In the genomic region with DNA sequence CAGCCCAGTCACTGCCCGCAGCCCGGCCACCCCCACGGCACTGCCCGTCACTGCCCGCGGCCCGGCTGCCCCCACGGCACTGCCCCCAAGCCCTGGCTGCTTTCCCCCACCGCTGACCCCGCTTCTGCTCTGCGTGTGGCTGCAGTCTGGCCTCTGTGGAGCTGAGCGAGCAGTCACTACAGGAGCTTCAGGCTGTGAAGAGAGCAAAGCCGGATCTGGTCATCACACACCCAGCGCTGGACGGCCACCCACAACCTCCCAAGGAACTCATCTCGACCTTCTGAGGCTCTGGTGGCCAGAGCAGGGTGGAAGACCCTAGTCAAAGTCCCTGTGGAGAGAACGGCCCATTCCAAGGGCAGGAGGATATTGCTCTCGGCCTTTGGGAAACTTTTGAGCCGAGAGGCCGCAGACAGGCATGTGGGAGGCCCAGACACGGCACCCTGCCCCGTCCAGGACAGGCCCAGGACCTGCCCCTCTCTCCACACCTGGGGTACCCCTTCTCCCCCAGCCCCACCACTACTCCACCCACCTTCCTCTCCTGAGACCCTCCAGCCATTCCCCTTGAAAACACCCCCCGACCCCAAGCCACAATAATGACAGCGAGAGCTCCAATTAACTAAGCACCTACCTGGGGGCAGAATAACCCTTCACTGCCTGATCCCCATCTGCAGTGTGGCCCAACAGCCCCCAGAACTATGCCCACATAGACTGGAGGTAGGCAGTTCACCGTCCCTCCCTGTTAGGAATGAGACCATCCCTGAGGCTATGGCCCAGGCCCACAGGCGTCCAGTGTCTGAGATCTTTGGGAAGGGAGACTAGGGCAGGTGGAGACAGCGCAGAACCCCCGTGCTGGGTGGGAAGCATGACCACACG, we compare ENCODE assay signal across 19 cellular contexts. TPM values are rescaled to one million over a fixed set of nuclear protein-coding genes. Genes with fewer than 3 reads are reported as not detected.
DNase-seq lines count a peak whose midpoint lies in the region; ATAC-seq and TF ChIP-seq lines count a peak whose summit lies in the region.
"Had no signal": no experiment of that assay in that cellular context is flagged by ENCODE, and none has a peak within 500 bp of the region (broad histone marks: within the 10 kb centered on the region; RNA-seq: fewer than 3 reads in every experiment).

No MANE protein-coding gene starts in this region.

- no peak overlapping the region for H2BK120ac ChIP-seq in mesenchymal stem cell (ENCODE audit: low read depth, low read length)

- H3K36me3 Mint-ChIP-seq in activated naive CD8-positive, alpha-beta T cell, result no peaks in the 10 kb centered on the region
- H3K36me3 Mint-ChIP-seq in activated naive CD8-positive, alpha-beta T cell treated with anti-CD3 and anti-CD28 coated beads, Interleukin-2, amount 50 U/mL, for 24 hours (ENCODE audit: low read depth), result peaks cover 3% of the 10 kb centered on the region
- H3K36me3 Mint-ChIP-seq in activated CD8-positive, alpha-beta T cell treated with anti-CD3 and anti-CD28 coated beads for 36 hours (ENCODE audit: low read depth), result peaks cover 44% of the 10 kb centered on the region

- no peak overlapping the region for H3K14ac ChIP-seq in mesenchymal stem cell (ENCODE audit: low read length in 2 of 2)

- H3K9me3 Mint-ChIP-seq in activated naive CD8-positive, alpha-beta T cell (ENCODE audit: low read depth), result no peaks in the 10 kb centered on the region
- H3K9me3 Mint-ChIP-seq in activated naive CD8-positive, alpha-beta T cell treated with anti-CD3 and anti-CD28 coated beads, Interleukin-2, amount 50 U/mL, for 24 hours, result no peaks in the 10 kb centered on the region
- H3K9me3 Mint-ChIP-seq in activated CD8-positive, alpha-beta T cell treated with anti-CD3 and anti-CD28 coated beads for 36 hours, result no peaks in the 10 kb centered on the region

- H3K4me1 ChIP-seq in mesenchymal stem cell (ENCODE audit: control insufficient read depth, insufficient read depth, low read depth, low read length), result peaks cover 21% of the 10 kb centered on the region

- no peaks in the 10 kb centered on the region for H3K27me3 Mint-ChIP-seq in activated naive CD8-positive, alpha-beta T cell
- peaks cover 31% of the 10 kb centered on the region for H3K27me3 Mint-ChIP-seq in activated naive CD8-positive, alpha-beta T cell treated with anti-CD3 and anti-CD28 coated beads, Interleukin-2, amount 50 U/mL, for 24 hours
- peaks cover 8% of the 10 kb centered on the region for H3K27me3 Mint-ChIP-seq in activated CD8-positive, alpha-beta T cell treated with anti-CD3 and anti-CD28 coated beads for 36 hours

- 89% methylated on average over 29 of the region's 29 CpGs for WGBS in mesenchymal stem cell

- H3K4me1 Mint-ChIP-seq in activated naive CD8-positive, alpha-beta T cell (ENCODE audit: low read depth), result peaks cover 61% of the 10 kb centered on the region
- H3K4me1 Mint-ChIP-seq in activated naive CD8-positive, alpha-beta T cell treated with anti-CD3 and anti-CD28 coated beads, Interleukin-2, amount 50 U/mL, for 24 hours, result peaks cover 58% of the 10 kb centered on the region
- H3K4me1 Mint-ChIP-seq in activated CD8-positive, alpha-beta T cell treated with anti-CD3 and anti-CD28 coated beads for 36 hours (ENCODE audit: low read depth), result peaks cover 62% of the 10 kb centered on the region

- H4K8ac ChIP-seq in mesenchymal stem cell (ENCODE audit: low read length), result no peak overlapping the region

- no peak overlapping the region for H2BK5ac ChIP-seq in mesenchymal stem cell (ENCODE audit: low read depth, low read length, poor library complexity, severe bottlenecking)

- no peaks in the 10 kb centered on the region for H3K9me3 ChIP-seq in mesenchymal stem cell (ENCODE audit: control insufficient read depth, low read length)
- H3K9me3 ChIP-seq: breast epithelium had no signal

- H3K27ac Mint-ChIP-seq in activated naive CD8-positive, alpha-beta T cell, result peak overlapping the region; percentile 94
- H3K27ac Mint-ChIP-seq in activated naive CD8-positive, alpha-beta T cell treated with anti-CD3 and anti-CD28 coated beads, Interleukin-2, amount 50 U/mL, for 24 hours, result no peak overlapping the region
- peak overlapping the region; percentile 70 for H3K27ac Mint-ChIP-seq in activated CD8-positive, alpha-beta T cell treated with anti-CD3 and anti-CD28 coated beads for 36 hours

- no peak overlapping the region for H2AK5ac ChIP-seq in mesenchymal stem cell (ENCODE audit: low read length, severe bottlenecking)

- no peak overlapping the region for H3K4ac ChIP-seq in mesenchymal stem cell (ENCODE audit: low read depth in 1 of 2, low read length in 2 of 2)

- no peak overlapping the region for H3K27ac ChIP-seq in mesenchymal stem cell (ENCODE audit: low read length, poor library complexity, severe bottlenecking)
- H3K27ac ChIP-seq: breast epithelium, HL-60, PC-9, skin epidermis had no signal

- peak overlapping the region; percentile 18 for H4K91ac ChIP-seq in mesenchymal stem cell (ENCODE audit: low read length)

- CTCF ChIA-PET in activated CD8-positive, alpha-beta T cell treated with anti-CD3 and anti-CD28 coated beads for 36 hours (lab: Charles Lee), result interaction anchor here (4.5 to 7.4 kb wide), 2 partner anchors 22 to 35 kb away, joined by 26 to 44 read pairs; a partner anchor contains a TSS

- no peak overlapping the region for H2AFZ ChIP-seq in mesenchymal stem cell (ENCODE audit: low read depth, low read length)
- H2AFZ ChIP-seq: PC-9 had no signal

- TF ChIP-seq CTCF in activated CD8-positive, alpha-beta T cell treated with anti-CD3 and anti-CD28 coated beads for 36 hours (IDR thresholded peaks at IDR 0.05), result no peak

- H2BK15ac ChIP-seq in mesenchymal stem cell (ENCODE audit: low read depth, poor library complexity, severe bottlenecking), result no peak overlapping the region

- H2BK12ac ChIP-seq in mesenchymal stem cell (ENCODE audit: low read length in 2 of 2), result no peak overlapping the region

- no peak overlapping the region for H3K23ac ChIP-seq in mesenchymal stem cell (ENCODE audit: low read length in 2 of 2)

- no peak overlapping the region for H3K18ac ChIP-seq in mesenchymal stem cell (ENCODE audit: low read depth in 1 of 2, low read length in 2 of 2)

- peaks cover 0 to 2% of the 10 kb centered on the region in 2 experiments for H3K36me3 ChIP-seq in mesenchymal stem cell (ENCODE audit: control insufficient read depth in 1 of 2, insufficient read depth in 2 of 2, low read depth in 1 of 2, low read length in 2 of 2)
- H3K36me3 ChIP-seq: breast epithelium had no signal

- H3K4me3 Mint-ChIP-seq in activated naive CD8-positive, alpha-beta T cell, result no peak overlapping the region
- H3K4me3 Mint-ChIP-seq in activated naive CD8-positive, alpha-beta T cell treated with anti-CD3 and anti-CD28 coated beads, Interleukin-2, amount 50 U/mL, for 24 hours, result no peak overlapping the region
- peak overlapping the region; percentile 16 for H3K4me3 Mint-ChIP-seq in activated CD8-positive, alpha-beta T cell treated with anti-CD3 and anti-CD28 coated beads for 36 hours

- H3K79me1 ChIP-seq in mesenchymal stem cell (replicated peaks; ENCODE audit: low read length, poor library complexity, severe bottlenecking), result peaks cover 6% of the 10 kb centered on the region

- no peak overlapping the region for H3K4me2 ChIP-seq in mesenchymal stem cell (ENCODE audit: low read length, poor library complexity, severe bottlenecking)
- H3K4me2 ChIP-seq: PC-9 had no signal

- DNase-seq in activated naive CD8-positive, alpha-beta T cell treated with anti-CD3 and anti-CD28 coated beads, Interleukin-2, amount 50 U/mL, for 24 hours, result no peak
- no peak for DNase-seq in activated CD8-positive, alpha-beta T cell treated with anti-CD3 and anti-CD28 coated beads for 36 hours
- DNase-seq in mesenchymal stem cell (no peak), GM03348 (ENCODE audit: low spot score) (no peak), NCI-H748 treated with DMSO at 0.1 percent for 48 hours (lab: John Stamatoyannopoulos, UW) (no peak)
- DNase-seq in stimulated activated naive CD8-positive, alpha-beta T cell treated with anti-CD3 and anti-CD28 coated beads, Interleukin-15, Interleukin-2, amounts not matched to agents 100 U/mL and 50 U/mL, for 24 hours, result peak; percentile 2
- DNase-seq: HCEC 1CT, NCI-H1436 treated with DMSO at 0.1 percent for 48 hours, PC-9, substantia nigra had no signal

- H3K27me3 ChIP-seq in mesenchymal stem cell (ENCODE audit: control insufficient read depth in 1 of 2, insufficient read depth in 1 of 2, low read length in 2 of 2), result peaks cover 20 to 74% of the 10 kb centered on the region in 2 experiments

- intact Hi-C loops in activated CD8-positive, alpha-beta T cell treated with anti-CD3 and anti-CD28 coated beads for 36 hours (cut with micrococcal nuclease), result no loop called here

- H3K4me3 ChIP-seq in mesenchymal stem cell (ENCODE audit: insufficient read depth in 1 of 2, low read depth in 1 of 2, low read length in 2 of 2), result no peak overlapping the region
- H3K4me3 ChIP-seq: breast epithelium, PC-9, skin epidermis had no signal

- no peak overlapping the region for H3K9ac ChIP-seq in mesenchymal stem cell (ENCODE audit: low read length)

- no peak for ATAC-seq in activated naive CD8-positive, alpha-beta T cell treated with anti-CD3 and anti-CD28 coated beads, Interleukin-2, amount 50 U/mL, for 24 hours
- no peak for ATAC-seq in activated CD8-positive, alpha-beta T cell treated with anti-CD3 and anti-CD28 coated beads for 36 hours
- ATAC-seq in stimulated activated naive CD8-positive, alpha-beta T cell treated with anti-CD3 and anti-CD28 coated beads, Interleukin-15, Interleukin-2, amounts not matched to agents 100 U/mL and 50 U/mL, for 24 hours, result no peak
- ATAC-seq in HG02840 (IDR thresholded peaks at IDR 0.05; ENCODE audit: low FRiP score, unreplicated experiment), result no peak

- POLR2A ChIA-PET in activated CD8-positive, alpha-beta T cell treated with anti-CD3 and anti-CD28 coated beads for 36 hours (lab: Charles Lee), result interaction anchor here (0.8 to 7.7 kb wide), 5 partner anchors 9 to 70 kb away, joined by 3 to 33 read pairs (median 3); no protein-coding TSS in a partner anchor

RNA-seq across cellular contexts. Expression of a gene that starts 3.7 kb away (rescaled TPM):
- total RNA-seq in activated CD8-positive, alpha-beta T cell treated with anti-CD3 and anti-CD28 coated beads for 36 hours, result 100 to 1,000 TPM; 298 to 308 TPM
- 35.9 TPM for polyA plus RNA-seq in mesenchymal stem cell (2013, experiment 1 of 2)
- polyA plus RNA-seq in mesenchymal stem cell (2013, experiment 2 of 2), result 33.3 TPM

RNA-seq across cellular contexts. Expression of a gene that starts 7.0 kb away (rescaled TPM):
- total RNA-seq in activated CD8-positive, alpha-beta T cell treated with anti-CD3 and anti-CD28 coated beads for 36 hours, result 1 to 10 TPM; 3.3 to 3.4 TPM
- not detected for polyA plus RNA-seq in mesenchymal stem cell (2013, experiment 1 of 2)
- polyA plus RNA-seq in mesenchymal stem cell (2013, experiment 2 of 2), result not detected
- total RNA-seq: LHCN-M2, NCI-H460, PC-9 had no signal

RNA-seq across cellular contexts. Expression of a gene that starts 14.1 kb away (rescaled TPM):
- not detected for total RNA-seq in activated CD8-positive, alpha-beta T cell treated with anti-CD3 and anti-CD28 coated beads for 36 hours
- not detected for polyA plus RNA-seq in mesenchymal stem cell (2013, experiment 1 of 2)
- not detected for polyA plus RNA-seq in mesenchymal stem cell (2013, experiment 2 of 2)
- total RNA-seq: breast epithelium; LHCN-M2; liver; NCI-H460; PC-9; T-helper 1 cell treated with Interleukin-12 subunit alpha and Interleukin-12 subunit beta and Interleukin-4 antibody, amounts not matched to agents 30 ng/mL and 1 ng/mL, for 36 hours had no signal
- polyA plus RNA-seq: liver had no signal

RNA-seq across cellular contexts. Expression of a gene that starts 22.4 kb away (rescaled TPM):
- 100 to 1,000 TPM; 540 to 549 TPM for total RNA-seq in activated CD8-positive, alpha-beta T cell treated with anti-CD3 and anti-CD28 coated beads for 36 hours
- 1,548 TPM for polyA plus RNA-seq in mesenchymal stem cell (2013, experiment 1 of 2)
- 1,588 TPM for polyA plus RNA-seq in mesenchymal stem cell (2013, experiment 2 of 2)

RNA-seq across cellular contexts. Expression of a gene that starts 28.6 kb away (rescaled TPM):
- 100 to 1,000 TPM; 296 to 304 TPM for total RNA-seq in activated CD8-positive, alpha-beta T cell treated with anti-CD3 and anti-CD28 coated beads for 36 hours
- 395 TPM for polyA plus RNA-seq in mesenchymal stem cell (2013, experiment 1 of 2)
- polyA plus RNA-seq in mesenchymal stem cell (2013, experiment 2 of 2), result 368 TPM
